ENCODE assay signal across 9 cellular contexts in genomic region chr3:32733631-32734229, GRCh38. TPM values are rescaled to one million over a fixed set of nuclear protein-coding genes. Genes with fewer than 3 reads are reported as not detected.
A peak's percentile ranks its signal among the peaks of the same experiment; 100 is the strongest.
DNase-seq lines count a peak whose midpoint lies in the region; ATAC-seq, FAIRE-seq and TF ChIP-seq lines count a peak whose summit lies in the region.
"Had no signal": no experiment of that assay in that cellular context is flagged by ENCODE, and none has a peak within 500 bp of the region (broad histone marks: within the 10 kb centered on the region; RNA-seq: fewer than 3 reads in every experiment).

No MANE protein-coding gene starts in this region.

- peak; percentile 48 to 57 (median 57); a peak in 5 of 6 replicates for TF ChIP-seq CTCF in GM12878 (IDR thresholded peaks at IDR 0.05 in 2 of 3, conservative IDR thresholded peaks at IDR 0.05 in 1 of 3; ENCODE audit: control insufficient read depth in 2 of 3, extremely low read depth in 1 of 3, insufficient read depth in 1 of 3, low read depth in 3 of 3, low read length in 3 of 3)

- CTCF ChIA-PET in GM12878 (lab: Yijun Ruan, JAX) = interaction anchor here (0.6 to 3.7 kb wide), 10 partner anchors 9 to 214 kb away, joined by 3 to 46 read pairs (median 4); partner anchors contain the start of gene CNOT10

- no peaks in the 10 kb centered on the region for H3K9me3 Mint-ChIP-seq in activated T-helper 2 cell treated with anti-CD3 and anti-CD28 coated beads, Interferon-gamma antibody, Interleukin-2, Interleukin-4, amounts not matched to agents 10 μg/mL and 5 μg/mL and 100 μg/mL, durations not matched to agents 14 hours and 24 hours and 36 hours
- no peaks in the 10 kb centered on the region for H3K9me3 Mint-ChIP-seq in activated T-cell treated with anti-CD3 and anti-CD28 coated beads, Interleukin-2, amount 50 U/mL, for 72 hours

- H3K4me1 ChIP-seq in GM12878 (ENCODE audit: control insufficient read depth, insufficient read depth, low read length) = no peaks in the 10 kb centered on the region

- RAD21 ChIA-PET in GM12878 (lab: Charles Lee; ENCODE audit: unreplicated experiment) = interaction anchor here (1.0 to 1.4 kb wide), 6 partner anchors 55 to 205 kb away, joined by 3 to 6 read pairs (median 4); no protein-coding TSS in a partner anchor

- H3K9me3 ChIP-seq in GM12878 (replicated peaks; ENCODE audit: control insufficient read depth, insufficient read depth, low read length) = no peaks in the 10 kb centered on the region

- H3K27ac Mint-ChIP-seq in activated T-helper 2 cell treated with anti-CD3 and anti-CD28 coated beads, Interferon-gamma antibody, Interleukin-2, Interleukin-4, amounts not matched to agents 10 μg/mL and 5 μg/mL and 100 μg/mL, durations not matched to agents 14 hours and 24 hours and 36 hours = no peak overlapping the region
- H3K27ac Mint-ChIP-seq in activated T-cell treated with anti-CD3 and anti-CD28 coated beads, Interleukin-2, amount 50 U/mL, for 72 hours = no peak overlapping the region
- H3K27ac Mint-ChIP-seq: activated naive CD8-positive, alpha-beta T cell had no signal

- no peak for TF ChIP-seq EP300 in GM12878 (IDR thresholded peaks at IDR 0.05; ENCODE audit: borderline replicate concordance in 1 of 2, control insufficient read depth in 1 of 2, low read depth in 2 of 2, low read length in 2 of 2)

- no peak overlapping the region for H2AFZ ChIP-seq in GM12878 (ENCODE audit: control insufficient read depth, low read depth, low read length)

- no peak overlapping the region for H3K9ac ChIP-seq in GM12878 (ENCODE audit: control insufficient read depth, insufficient read depth, low read length)

- no peak overlapping the region for H3K4me3 Mint-ChIP-seq in activated T-helper 2 cell treated with anti-CD3 and anti-CD28 coated beads, Interferon-gamma antibody, Interleukin-2, Interleukin-4, amounts not matched to agents 10 μg/mL and 5 μg/mL and 100 μg/mL, durations not matched to agents 14 hours and 24 hours and 36 hours (ENCODE audit: low read depth)
- no peak overlapping the region for H3K4me3 Mint-ChIP-seq in activated T-cell treated with anti-CD3 and anti-CD28 coated beads, Interleukin-2, amount 50 U/mL, for 72 hours
- H3K4me3 Mint-ChIP-seq: activated naive CD8-positive, alpha-beta T cell had no signal

- H3K27me3 ChIP-seq in GM12878 (replicated peaks in 1 of 2; ENCODE audit: control insufficient read depth in 2 of 2, insufficient read depth in 2 of 2, low read length in 1 of 2) = no peaks in the 10 kb centered on the region

- H3K4me1 Mint-ChIP-seq in activated T-helper 2 cell treated with anti-CD3 and anti-CD28 coated beads, Interferon-gamma antibody, Interleukin-2, Interleukin-4, amounts not matched to agents 10 μg/mL and 5 μg/mL and 100 μg/mL, durations not matched to agents 14 hours and 24 hours and 36 hours (ENCODE audit: low read depth) = peaks cover 2% of the 10 kb centered on the region
- no peaks in the 10 kb centered on the region for H3K4me1 Mint-ChIP-seq in activated T-cell treated with anti-CD3 and anti-CD28 coated beads, Interleukin-2, amount 50 U/mL, for 72 hours (ENCODE audit: low read depth)

- peak; percentile 18 for FAIRE-seq in GM12878 (lab: Jason Lieb, UNC)

- peak; percentile 53 for DNase-seq in SIG-M5 treated with dmso at 0.1 percent for 504 hours (lab: John Stamatoyannopoulos, UW; ENCODE audit: unreplicated experiment)
- DNase-seq in SIG-M5 (lab: John Stamatoyannopoulos, UW) = no peak
- DNase-seq in NCI-H2029 (lab: John Stamatoyannopoulos, UW) = peak; percentile 22
- peak; percentile 4 for DNase-seq in GM12878 (ENCODE audit: low read depth, low spot score)
- DNase-seq in left lobe of liver (ENCODE audit: low spot score) = no peak
- DNase-seq in activated T-helper 2 cell treated with anti-CD3 and anti-CD28 coated beads, Interferon-gamma antibody, Interleukin-2, Interleukin-4, amounts not matched to agents 10 μg/mL and 5 μg/mL and 100 μg/mL, durations not matched to agents 14 hours and 24 hours and 36 hours (ENCODE audit: low spot score) = no peak
- DNase-seq in activated CD4-positive, CD25-positive, alpha-beta regulatory T cell treated with anti-CD3 and anti-CD28 coated beads, Interleukin-2, amount 50 U/mL, for 72 hours = no peak
- no peak for DNase-seq in activated T-cell treated with anti-CD3 and anti-CD28 coated beads, Interleukin-2, amount 50 U/mL, for 72 hours

- H4K20me1 ChIP-seq in GM12878 (ENCODE audit: control insufficient read depth, insufficient read depth) = no peaks in the 10 kb centered on the region

- H3K79me2 ChIP-seq in GM12878 (ENCODE audit: control insufficient read depth, insufficient read depth, low read length) = no peaks in the 10 kb centered on the region; the same call in 1 of the 2 replicates

- H3K27ac ChIP-seq in GM12878 (ENCODE audit: control insufficient read depth, insufficient read depth) = no peak overlapping the region

- peaks cover 41% of the 10 kb centered on the region for H3K36me3 Mint-ChIP-seq in activated T-helper 2 cell treated with anti-CD3 and anti-CD28 coated beads, Interferon-gamma antibody, Interleukin-2, Interleukin-4, amounts not matched to agents 10 μg/mL and 5 μg/mL and 100 μg/mL, durations not matched to agents 14 hours and 24 hours and 36 hours (ENCODE audit: low read depth)
- peaks cover 0 to 6% of the 10 kb centered on the region in 2 donors for H3K36me3 Mint-ChIP-seq in activated T-cell treated with anti-CD3 and anti-CD28 coated beads, Interleukin-2, amount 50 U/mL, for 72 hours (ENCODE audit: insufficient read depth in 2 of 2)

- BruUV-seq in GM12878 (replicated peaks; lab: Mats Ljungman, UMichigan) = no TSS peak

- POLR2A ChIA-PET in GM12878 (lab: Charles Lee) = no interaction called here

- in situ Hi-C loops in GM12878 (cut with MboI) = no loop called here

- SMC1A ChIA-PET in GM12878 (lab: Charles Lee; ENCODE audit: uncharacterized antibody, unreplicated experiment) = interaction anchor here (0.8 to 3.7 kb wide), 8 partner anchors 9 to 242 kb away, joined by 3 to 35 read pairs (median 4); no protein-coding TSS in a partner anchor

- no peaks in the 10 kb centered on the region for H3K27me3 Mint-ChIP-seq in activated T-helper 2 cell treated with anti-CD3 and anti-CD28 coated beads, Interferon-gamma antibody, Interleukin-2, Interleukin-4, amounts not matched to agents 10 μg/mL and 5 μg/mL and 100 μg/mL, durations not matched to agents 14 hours and 24 hours and 36 hours (ENCODE audit: low read depth)
- no peaks in the 10 kb centered on the region for H3K27me3 Mint-ChIP-seq in activated T-cell treated with anti-CD3 and anti-CD28 coated beads, Interleukin-2, amount 50 U/mL, for 72 hours (ENCODE audit: low read depth)
- H3K27me3 Mint-ChIP-seq: activated naive CD8-positive, alpha-beta T cell had no signal

- no peak for TF ChIP-seq POLR2A in GM12878 (IDR thresholded peaks at IDR 0.05; ENCODE audit: low read depth, low read length)

- intact Hi-C loops in GM12878 (cut with micrococcal nuclease; ENCODE audit: unreplicated experiment) = loop anchor here (1.0 to 10.0 kb wide), 3 partner anchors 171 to 341 kb away; no protein-coding TSS in a partner anchor
- intact Hi-C loops in activated T-helper 2 cell treated with anti-CD3 and anti-CD28 coated beads, Interferon-gamma antibody, Interleukin-2, Interleukin-4, amounts not matched to agents 10 μg/mL and 5 μg/mL and 100 μg/mL, durations not matched to agents 14 hours and 24 hours and 36 hours (cut with micrococcal nuclease) = loop anchor here (2.0 to 5.0 kb wide), 2 partner anchors 49 to 201 kb away; no protein-coding TSS in a partner anchor

- no peak overlapping the region for H3K4me2 ChIP-seq in GM12878 (ENCODE audit: control insufficient read depth, insufficient read depth)

- ATAC-seq in GM12878 (peak; percentile 73), left lobe of liver (peak; percentile 70)
- no peak for ATAC-seq in activated T-cell treated with anti-CD3 and anti-CD28 coated beads, Interleukin-2, amount 50 U/mL, for 72 hours (replicated peaks in 1 of 2)

- peak; percentile 64 for TF ChIP-seq RAD21 in GM12878 (IDR thresholded peaks at IDR 0.05; ENCODE audit: insufficient read depth, low read depth, low read length)

- H3K4me3 ChIP-seq in GM12878 = no peak overlapping the region

- H3K36me3 ChIP-seq in GM12878 (ENCODE audit: control insufficient read depth in 2 of 2, insufficient read depth in 2 of 2, low read length in 1 of 2) = no peaks in the 10 kb centered on the region; a peak in 2 of 4 replicates

TF ChIP-seq in GM12878, 131 proteins besides CTCF, POLR2A, EP300 and RAD21:
- TF ChIP-seq RELA (IDR thresholded peaks at IDR 0.05; ENCODE audit: borderline replicate concordance, partially characterized antibody) (no peak), CHD4 (IDR thresholded peaks at IDR 0.05) (no peak), SMAD5 (IDR thresholded peaks at IDR 0.05; ENCODE audit: low read depth) (no peak), SP1 (IDR thresholded peaks at IDR 0.05; ENCODE audit: low read depth, low read length) (no peak), SMC3 (IDR thresholded peaks at IDR 0.05; ENCODE audit: borderline replicate concordance, low read length) (peak; percentile 51; the same call in 1 of the 2 replicates), WRNIP1 (IDR thresholded peaks at IDR 0.05; ENCODE audit: borderline replicate concordance, low read depth, low read length) (no peak)
TF ChIP-seq in GM12878: peak in this region for 1.

RNA-seq across cellular contexts. Expression of gene CNOT10, which starts 48.7 kb away (rescaled TPM):
- 108 and 116 TPM in 2 replicates for total RNA-seq in GM12878 (2013; cell fraction: nucleolus; rRNA removed)
- total RNA-seq in GM12878 (2014; rRNA removed) = 42.0 and 45.3 TPM in 2 replicates
- 41.9 and 42.0 TPM in 2 replicates for total RNA-seq in GM12878 (2014; rRNA removed; fragmentation: Illumina TruSeq; extraction: Trizol)
- 45.7 and 47.5 TPM in 2 replicates for total RNA-seq in GM12878 (2021)
- 36.5 TPM for polyA plus RNA-seq in GM12878 (2011; ENCODE audit: low read depth)
- 46.3 and 67.1 TPM in 2 replicates for polyA plus RNA-seq in GM12878 (2011; rRNA removed)
- polyA plus RNA-seq in GM12878 (2011; cell fraction: cytosol; rRNA removed) = 40.7 and 44.8 TPM in 2 replicates
- 25.9 and 37.1 TPM in 2 replicates for polyA plus RNA-seq in GM12878 (2011; cell fraction: nucleus; rRNA removed)
- polyA plus RNA-seq in GM12878 (2012) = 20.3 and 22.4 TPM in 2 replicates
- polyA plus RNA-seq in GM12878 (2014; fragmentation: Illumina TruSeq; extraction: Trizol) = 44.2 and 57.8 TPM in 2 replicates
- polyA plus RNA-seq in GM12878 (2014; fragmentation: Nextera tagmentation; extraction: Ambion mirVana) = 10 to 100 TPM; 18.2 to 34.6 TPM
- polyA plus RNA-seq in GM12878 (2014; rRNA removed) = 41.3 and 47.8 TPM in 2 replicates
- polyA plus RNA-seq in GM12878 (2016; fragmentation: Nextera tagmentation; extraction: Ambion mirVana) = 10 to 100 TPM; 50.0 to 51.9 TPM
- 47.8 and 64.6 TPM in 2 replicates for polyA minus RNA-seq in GM12878 (2011; rRNA and poly(A)+ RNA removed)
- 17.8 and 21.5 TPM in 2 replicates for polyA minus RNA-seq in GM12878 (2011; cell fraction: cytosol; rRNA and poly(A)+ RNA removed)
- 18.4 and 28.2 TPM in 2 replicates for polyA minus RNA-seq in GM12878 (2011; cell fraction: nucleus; rRNA and poly(A)+ RNA removed)
- 10.5 TPM for total RNA-seq in left lobe of liver
- 51.5 and 53.5 TPM in 2 replicates for total RNA-seq in activated T-helper 2 cell treated with anti-CD3 and anti-CD28 coated beads, Interferon-gamma antibody, Interleukin-2, Interleukin-4, amounts not matched to agents 10 μg/mL and 5 μg/mL and 100 μg/mL, durations not matched to agents 14 hours and 24 hours and 36 hours
- total RNA-seq in activated T-cell treated with anti-CD3 and anti-CD28 coated beads, Interleukin-2, amount 50 U/mL, for 72 hours = 10 to 100 TPM; 70.1 to 78.6 TPM

Comparison
In these comparisons a context has a peak if more than half of its experiments do, and no peak if none do; other contexts are left out.
1. DNase-seq: peak in SIG-M5 treated with dmso at 0.1 percent for 504 hours (single experiment), NCI-H2029 (single experiment) and GM12878 (single experiment); none in SIG-M5 (single experiment), left lobe of liver (single experiment), activated T-helper 2 cell treated with anti-CD3 and anti-CD28 coated beads, Interferon-gamma antibody, Interleukin-2, Interleukin-4, amounts not matched to agents 10 μg/mL and 5 μg/mL and 100 μg/mL, durations not matched to agents 14 hours and 24 hours and 36 hours (single experiment), activated CD4-positive, CD25-positive, alpha-beta regulatory T cell treated with anti-CD3 and anti-CD28 coated beads, Interleukin-2, amount 50 U/mL, for 72 hours (single experiment) and activated T-cell treated with anti-CD3 and anti-CD28 coated beads, Interleukin-2, amount 50 U/mL, for 72 hours (0 of 2).
2. ATAC-seq: peak in GM12878 (single experiment) and left lobe of liver (single experiment); none in activated T-cell treated with anti-CD3 and anti-CD28 coated beads, Interleukin-2, amount 50 U/mL, for 72 hours (0 of 2).